ENCODE assay signal across 1 cellular context in the genomic region with DNA sequence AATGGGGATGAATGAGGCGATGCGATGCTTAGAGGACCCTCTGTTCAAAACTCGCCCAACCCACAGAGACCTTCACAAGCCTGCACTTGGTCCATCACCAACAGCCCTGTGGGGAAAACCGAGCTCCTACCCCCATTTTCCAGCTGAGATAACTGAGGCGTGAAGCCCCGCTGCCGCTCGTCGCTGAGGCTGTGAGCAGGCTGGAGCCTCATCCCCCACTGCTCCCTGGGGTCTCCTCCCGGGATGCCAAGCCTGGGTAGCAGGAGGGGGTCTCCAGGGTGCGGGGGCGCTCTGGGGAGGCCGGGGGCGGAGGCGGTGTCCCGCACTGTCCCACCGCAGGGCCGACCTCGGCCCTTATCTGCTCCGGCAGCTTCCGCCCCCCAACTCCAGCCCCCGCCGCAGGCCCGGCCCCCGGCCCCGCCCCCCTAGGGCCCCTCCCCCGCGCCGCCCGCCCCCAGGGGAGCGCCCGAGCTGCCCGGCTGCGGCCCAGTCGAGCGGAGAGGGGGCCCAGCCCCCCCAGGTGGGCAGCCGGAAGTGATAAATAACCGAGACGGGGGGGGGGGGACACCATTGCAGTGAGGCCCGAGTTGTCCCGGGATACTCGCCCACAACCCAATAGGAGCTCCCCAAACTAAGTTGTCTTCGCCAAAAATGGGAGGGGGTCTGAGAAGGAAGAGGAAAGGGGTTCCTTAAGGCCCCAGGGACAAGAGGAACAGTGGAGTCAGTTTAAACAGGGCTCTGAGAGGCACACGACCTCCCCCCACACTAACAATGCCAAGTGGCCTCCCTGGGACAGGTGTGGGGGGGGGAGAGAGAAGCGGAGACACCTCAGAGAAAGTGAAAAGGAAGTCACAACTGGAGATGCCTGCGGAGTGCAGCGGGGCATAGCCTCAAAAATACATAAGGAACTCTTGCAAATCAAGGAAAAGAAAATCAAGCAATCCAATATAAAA.
TF ChIP-seq lines count a peak whose summit lies in the region.

No MANE protein-coding gene starts in this region.

TF ChIP-seq in GM23338, 12 proteins besides CTCF, POLR2A, EP300 and RAD21 (continued from another document):
- TF ChIP-seq REST (IDR thresholded peaks at IDR 0.05; ENCODE audit: unreplicated experiment) = no peak
